Comparison of ENCODE assay signal across 18 cellular contexts in the genomic region with DNA sequence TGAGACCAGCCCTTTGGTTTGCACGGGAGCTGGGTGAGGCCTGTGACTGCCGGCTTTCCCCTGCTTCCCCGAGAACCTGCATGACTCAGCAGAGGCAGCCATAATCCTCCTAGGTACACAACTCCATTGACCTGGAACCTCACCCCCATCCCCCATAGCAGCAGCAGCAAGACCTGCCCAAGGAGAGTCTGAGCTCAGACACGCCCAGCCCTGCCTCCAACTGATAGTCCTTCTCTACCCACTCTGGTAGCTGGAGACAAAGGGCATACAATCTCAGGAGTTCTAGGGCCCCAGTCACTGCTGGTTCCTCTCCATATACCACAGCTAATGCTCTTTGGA.
A peak's percentile ranks its signal among the peaks of the same experiment; 100 is the strongest.
DNase-seq lines count a peak whose midpoint lies in the region; TF ChIP-seq lines count a peak whose summit lies in the region.
"Had no signal": no experiment of that assay in that cellular context is flagged by ENCODE, and none has a peak within 500 bp of the region (broad histone marks: within the 10 kb centered on the region; RNA-seq: fewer than 3 reads in every experiment).

No MANE protein-coding gene starts in this region.

- intact Hi-C loops in PC-9 (cut with micrococcal nuclease; ENCODE audit: unreplicated experiment) = no loop called here

- POLR2A ChIA-PET in PC-9 (lab: Charles Lee; ENCODE audit: unreplicated experiment) = no interaction called here

- H2AFZ ChIP-seq in PC-9 = peak overlapping the region; percentile 84

- H3F3A ChIP-seq in PC-9 (ENCODE audit: insufficient read depth, low read depth) = no peaks in the 10 kb centered on the region

- H3K4me3 Mint-ChIP-seq in nephron progenitor cell = no peak overlapping the region
- H3K4me3 Mint-ChIP-seq: activated CD4-positive, alpha-beta T cell treated with anti-CD3 and anti-CD28 coated beads, Interleukin-2, amount 10 ng/mL, durations not matched to agents 7 days and 5 days; CD4-positive, alpha-beta memory T cell; immature natural killer cell; stimulated activated naive CD8-positive, alpha-beta T cell treated with anti-CD3 and anti-CD28 coated beads, Interleukin-15, Interleukin-2, amounts not matched to agents 100 ng/mL and 50 ng/mL, for 24 hours had no signal

- H3K79me2 ChIP-seq in PC-9 (ENCODE audit: low read depth) = no peaks in the 10 kb centered on the region

- peak overlapping the region; percentile 20; the same call in 1 of the 2 replicates for H3K4me2 ChIP-seq in PC-9

- CTCF ChIA-PET in PC-9 (lab: Charles Lee) = interaction anchor here (0.6 kb wide), 1 partner anchor 141 kb away, joined by 9 read pairs; a partner anchor contains a TSS

- H3K36me3 Mint-ChIP-seq in nephron progenitor cell (ENCODE audit: low read depth) = no peaks in the 10 kb centered on the region
- H3K36me3 Mint-ChIP-seq: CD4-positive, alpha-beta memory T cell; immature natural killer cell had no signal

- H3K27me3 Mint-ChIP-seq in nephron progenitor cell (ENCODE audit: low read depth, poor library complexity) = no peaks in the 10 kb centered on the region
- H3K27me3 Mint-ChIP-seq: stimulated activated naive CD8-positive, alpha-beta T cell treated with anti-CD3 and anti-CD28 coated beads, Interleukin-15, Interleukin-2, amounts not matched to agents 100 ng/mL and 50 ng/mL, for 24 hours had no signal

- peaks cover 16% of the 10 kb centered on the region for H3K9me3 Mint-ChIP-seq in nephron progenitor cell
- H3K9me3 Mint-ChIP-seq: activated CD4-positive, alpha-beta T cell treated with anti-CD3 and anti-CD28 coated beads, Interleukin-2, amount 10 ng/mL, durations not matched to agents 7 days and 5 days; CD4-positive, alpha-beta memory T cell; stimulated activated naive CD8-positive, alpha-beta T cell treated with anti-CD3 and anti-CD28 coated beads, Interleukin-15, Interleukin-2, amounts not matched to agents 100 ng/mL and 50 ng/mL, for 24 hours had no signal

- no peaks in the 10 kb centered on the region for H3K9me2 ChIP-seq in PC-9 (ENCODE audit: insufficient read depth)

- H3K9me3 ChIP-seq in PC-9 (ENCODE audit: insufficient read depth, low read depth) = no peaks in the 10 kb centered on the region
- H3K9me3 ChIP-seq: vagina had no signal

- H4K20me1 ChIP-seq in PC-9 (ENCODE audit: insufficient read depth) = no peaks in the 10 kb centered on the region

- H3K27ac ChIP-seq in PC-9 = no peak overlapping the region
- peak overlapping the region; percentile 36 for H3K27ac ChIP-seq in epithelial cell of prostate
- H3K27ac ChIP-seq: SK-N-MC, vagina had no signal

- peaks cover 17% of the 10 kb centered on the region for H3K4me1 ChIP-seq in PC-9 (replicated peaks; ENCODE audit: insufficient read depth)

- no peaks in the 10 kb centered on the region for H3K27me3 ChIP-seq in PC-9 (ENCODE audit: insufficient read depth, low read depth)
- H3K27me3 ChIP-seq: vagina had no signal

- peak overlapping the region; percentile 52 for H3K27ac Mint-ChIP-seq in nephron progenitor cell
- H3K27ac Mint-ChIP-seq: activated CD4-positive, alpha-beta T cell treated with anti-CD3 and anti-CD28 coated beads, Interleukin-2, amount 10 ng/mL, durations not matched to agents 7 days and 5 days; immature natural killer cell had no signal

- peaks cover 24% of the 10 kb centered on the region for H3K4me1 Mint-ChIP-seq in nephron progenitor cell
- H3K4me1 Mint-ChIP-seq: activated CD4-positive, alpha-beta T cell treated with anti-CD3 and anti-CD28 coated beads, Interleukin-2, amount 10 ng/mL, durations not matched to agents 7 days and 5 days; immature natural killer cell had no signal

- no peak for TF ChIP-seq CTCF in PC-9 (conservative IDR thresholded peaks at IDR 0.05)
- TF ChIP-seq CTCF in nephron progenitor cell (IDR thresholded peaks at IDR 0.05) = no peak

- H3K4me3 ChIP-seq in PC-9 = no peak overlapping the region
- H3K4me3 ChIP-seq: SK-N-MC, vagina had no signal

- BruUV-seq in PC-9 (replicated peaks; lab: Mats Ljungman, UMichigan) = no TSS peak

- peak; percentile 81 for DNase-seq in DMS53 (lab: John Stamatoyannopoulos, UW)
- peak; percentile 47 to 60 for DNase-seq in PC-9
- DNase-seq in epithelial cell of prostate (ENCODE audit: low read depth, low spot score) = peak; percentile 31
- no peak for DNase-seq in nephron progenitor cell
- no peak for DNase-seq in NAMALWA (ENCODE audit: low spot score)
- DNase-seq in activated CD8-positive, alpha-beta memory T cell treated with anti-CD3 and anti-CD28 coated beads for 24 hours = no peak
- DNase-seq in T1000 (lab: John Stamatoyannopoulos, UW) = no peak
- no peak for DNase-seq in activated naive CD4-positive, alpha-beta T cell treated with Interleukin-2 at 50 U/mL for 16 hours
- DNase-seq: activated CD4-positive, alpha-beta T cell treated with anti-CD3 and anti-CD28 coated beads, Interleukin-2, amount 10 ng/mL, durations not matched to agents 7 days and 5 days; activated naive CD4-positive, alpha-beta T cell treated with anti-CD3 and anti-CD28 coated beads, Interleukin-2, amount 50 U/mL, for 16 hours; CD4-positive, alpha-beta memory T cell; cortex of kidney; immature natural killer cell; NCI-H2081; NCI-H524 treated with DMSO at 0.1 percent for 48 hours had no signal

- no peaks in the 10 kb centered on the region for H3K36me3 ChIP-seq in PC-9 (ENCODE audit: low read depth)
- H3K36me3 ChIP-seq: vagina had no signal

Comparison
In these comparisons a context has a peak if more than half of its experiments do, and no peak if none do; other contexts are left out.
1. DNase-seq: peak in DMS53 (single experiment), PC-9 (2 of 2) and epithelial cell of prostate (single experiment); none in nephron progenitor cell (single experiment), NAMALWA (single experiment), activated CD8-positive, alpha-beta memory T cell treated with anti-CD3 and anti-CD28 coated beads for 24 hours (single experiment), T1000 (single experiment) and activated naive CD4-positive, alpha-beta T cell treated with Interleukin-2 at 50 U/mL for 16 hours (single experiment).